8 cellular contexts compared by ENCODE assay signal in the genomic region with DNA sequence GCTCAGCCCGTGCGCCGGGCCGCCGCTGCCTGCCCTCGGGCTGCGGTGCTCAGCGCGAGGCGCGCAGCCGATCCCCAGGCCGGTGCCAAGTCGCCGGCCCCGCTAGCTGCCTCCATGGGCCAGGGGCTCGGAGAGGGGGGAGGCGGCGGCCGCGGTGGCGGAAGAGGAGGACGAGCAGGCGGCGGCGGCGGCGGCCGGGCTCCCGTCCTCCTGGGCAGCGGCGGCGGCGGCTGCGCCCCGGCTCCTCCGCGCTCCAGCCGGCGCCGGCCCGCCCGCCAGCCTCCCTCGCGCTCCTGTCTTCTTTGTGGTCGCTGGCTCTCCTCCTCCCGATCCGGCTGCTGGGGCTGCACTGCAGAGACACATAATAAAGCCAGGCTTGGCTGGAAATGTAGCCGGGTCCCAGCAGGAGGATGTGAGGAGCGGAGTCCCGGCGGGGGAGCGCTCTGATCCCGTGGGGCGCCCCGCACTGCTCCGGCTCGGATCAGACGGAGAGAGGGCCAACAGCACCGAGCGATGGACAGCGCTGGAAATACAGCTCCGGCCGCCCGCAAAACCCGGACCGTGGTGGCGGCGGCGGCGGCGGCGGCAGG. TPM values are rescaled to one million over a fixed set of nuclear protein-coding genes. Genes with fewer than 3 reads are reported as not detected.
A peak's percentile ranks its signal among the peaks of the same experiment; 100 is the strongest.
DNase-seq lines count a peak whose midpoint lies in the region; ATAC-seq, FAIRE-seq and TF ChIP-seq lines count a peak whose summit lies in the region.

No MANE protein-coding gene starts in this region.

- ATAC-seq in RWPE2 (ENCODE audit: low read depth) = peak; percentile 72
- peak; percentile 8 for ATAC-seq in central memory CD8-positive, alpha-beta T cell (replicated peaks; ENCODE audit: extremely low read depth, poor library complexity, severe bottlenecking)
- ATAC-seq in gastrocnemius medialis = peak; percentile 62 to 67
- no peak for ATAC-seq in GM19035 (IDR thresholded peaks at IDR 0.05; ENCODE audit: unreplicated experiment)

- peaks cover 56 to 89% (median 77%) of the 10 kb centered on the region in 3 donors for H3K27me3 Mint-ChIP-seq in CD14-positive monocyte (ENCODE audit: low read depth in 3 of 3)
- peaks cover 57% of the 10 kb centered on the region for H3K27me3 Mint-ChIP-seq in central memory CD8-positive, alpha-beta T cell

- H3K9me3 Mint-ChIP-seq in CD14-positive monocyte = peaks cover 0 to 15% (median 11%) of the 10 kb centered on the region in 7 donors
- no peaks in the 10 kb centered on the region for H3K9me3 Mint-ChIP-seq in central memory CD8-positive, alpha-beta T cell

- intact Hi-C loops in CD14-positive monocyte (cut with micrococcal nuclease) (no loop called here), gastrocnemius medialis (cut with DNase I; ENCODE audit: low total_unique reads) (loop anchor here (1.0 to 10.0 kb wide), 5 partner anchors 46 to 1472 kb away; partner anchors contain the start of gene SIAH1)

- H3K4me1 ChIP-seq in RWPE2 (ENCODE audit: insufficient read depth, poor library complexity, severe bottlenecking) (no peaks in the 10 kb centered on the region), gastrocnemius medialis (peaks cover 24 to 35% of the 10 kb centered on the region in 2 donors)

- CTCF ChIA-PET in HEK293T (lab: Yijun Ruan, JAX) = interaction anchor here (0.7 to 1.8 kb wide), 14 partner anchors 19 to 301 kb away, joined by 3 to 14 read pairs (median 4); no protein-coding TSS in a partner anchor

- TF ChIP-seq CTCF in CD14-positive monocyte (IDR thresholded peaks at IDR 0.05) = no peak
- no peak for TF ChIP-seq CTCF in RWPE2 (IDR thresholded peaks at IDR 0.05; ENCODE audit: poor library complexity, severe bottlenecking)
- peak in 1 of 5 experiments; percentile 24 for TF ChIP-seq CTCF in gastrocnemius medialis (IDR thresholded peaks at IDR 0.05 in 4 of 5, conservative IDR thresholded peaks at IDR 0.05 in 1 of 5)

- no peak overlapping the region for H3K27ac Mint-ChIP-seq in CD14-positive monocyte
- H3K27ac Mint-ChIP-seq in central memory CD8-positive, alpha-beta T cell (ENCODE audit: low read depth) = no peak overlapping the region

- H3K4me3 ChIP-seq in RWPE2 (ENCODE audit: severe bottlenecking) (peak overlapping the region; percentile 37), gastrocnemius medialis (peak overlapping the region; percentile 68 to 96 (median 76))

- POLR2A ChIA-PET in HEK293T (lab: Yijun Ruan, JAX) = interaction anchor here (0.7 to 1.4 kb wide), 4 partner anchors 20 to 148 kb away, joined by 3 read pairs; no protein-coding TSS in a partner anchor

- DNase-seq in CD14-positive monocyte (ENCODE audit: low spot score) (no peak), HEK293T (ENCODE audit: extremely low spot score) (peak; percentile 67), RWPE2 (ENCODE audit: low spot score) (no peak), iPS-NIHi11 (ENCODE audit: low spot score) (peak; percentile 80), gastrocnemius medialis (peak; percentile 77 to 84), GM12892 (ENCODE audit: insufficient read length) (no peak)
- no peak for DNase-seq in central memory CD8-positive, alpha-beta T cell (ENCODE audit: low spot score in 2 of 2)

- H3K27me3 ChIP-seq in RWPE2 (ENCODE audit: insufficient read depth, poor library complexity, severe bottlenecking) (peaks cover 75% of the 10 kb centered on the region), gastrocnemius medialis (no peaks in the 10 kb centered on the region)

- TF ChIP-seq POLR2A in gastrocnemius medialis (IDR thresholded peaks at IDR 0.05) (peak; percentile 51 to 63), GM12892 (IDR thresholded peaks at IDR 0.05; ENCODE audit: low read depth, low read length) (no peak)

- peaks cover 24% of the 10 kb centered on the region for H3K4me1 Mint-ChIP-seq in CD14-positive monocyte
- peaks cover 4% of the 10 kb centered on the region for H3K4me1 Mint-ChIP-seq in central memory CD8-positive, alpha-beta T cell

- in situ Hi-C loops in gastrocnemius medialis (cut with MboI; ENCODE audit: low sequenced_read_pairs in 4 of 4) = loop anchor here (25.0 kb wide), 2 partner anchors 245 to 370 kb away; no protein-coding TSS in a partner anchor

- peak overlapping the region; percentile 78 to 93 for H3K4me3 Mint-ChIP-seq in CD14-positive monocyte
- peak overlapping the region; percentile 77 for H3K4me3 Mint-ChIP-seq in central memory CD8-positive, alpha-beta T cell

- H3K36me3 ChIP-seq in RWPE2 (ENCODE audit: low read depth) (no peaks in the 10 kb centered on the region), gastrocnemius medialis (no peaks in the 10 kb centered on the region)

- H3K9me3 ChIP-seq in RWPE2 (ENCODE audit: severe bottlenecking) (no peaks in the 10 kb centered on the region), gastrocnemius medialis (no peaks in the 10 kb centered on the region)

- no peak overlapping the region for H3K27ac ChIP-seq in RWPE2 (ENCODE audit: poor library complexity, severe bottlenecking)
- peak overlapping the region; percentile 92 to 98 (median 94) for H3K27ac ChIP-seq in gastrocnemius medialis

- peaks cover 2 to 7% of the 10 kb centered on the region in 2 donors for H3K36me3 Mint-ChIP-seq in CD14-positive monocyte
- H3K36me3 Mint-ChIP-seq in central memory CD8-positive, alpha-beta T cell (ENCODE audit: insufficient read depth) = peaks cover 1% of the 10 kb centered on the region

- FAIRE-seq in GM12892 (lab: Jason Lieb, UNC) = no peak

TF ChIP-seq in HEK293T, 16 proteins besides CTCF, POLR2A, EP300 and RAD21:
- TF ChIP-seq FOXK2 (IDR thresholded peaks at IDR 0.05) (no peak), FOXA1 (IDR thresholded peaks at IDR 0.05) (no peak), FOXM1 (IDR thresholded peaks at IDR 0.05; ENCODE audit: borderline replicate concordance) (no peak), BHLHE40 (IDR thresholded peaks at IDR 0.05; ENCODE audit: borderline replicate concordance) (no peak), PKNOX1 (IDR thresholded peaks at IDR 0.05) (no peak), L3MBTL2 (conservative IDR thresholded peaks at IDR 0.05) (no peak), ELF4 (IDR thresholded peaks at IDR 0.05) (no peak), SUZ12 (IDR thresholded peaks at IDR 0.05) (no peak), HDGF (IDR thresholded peaks at IDR 0.05; ENCODE audit: borderline replicate concordance) (no peak), NFRKB (IDR thresholded peaks at IDR 0.05) (no peak), CTBP1 (IDR thresholded peaks at IDR 0.05; ENCODE audit: borderline replicate concordance) (no peak; the same call in 1 of the 2 replicates), ZNF384 (IDR thresholded peaks at IDR 0.05) (no peak), LEF1 (IDR thresholded peaks at IDR 0.05; ENCODE audit: borderline replicate concordance) (no peak), ARNT (IDR thresholded peaks at IDR 0.05) (no peak), TARDBP (IDR thresholded peaks at IDR 0.05) (no peak), SP1 (IDR thresholded peaks at IDR 0.05) (no peak)

RNA-seq across cellular contexts. Expression of gene ZNF423, which starts 0.9 kb away (rescaled TPM):
- polyA plus RNA-seq in CD14-positive monocyte = not detected
- 10 to 100 TPM in 3 of 4 donors, 1 to 10 TPM in 1; 8.4 to 15.8 (median 12.5) TPM for total RNA-seq in gastrocnemius medialis
- not detected for polyA plus RNA-seq in GM12892 (2012; ENCODE audit: missing spikeins)

Comparison
In these comparisons a context has a peak if more than half of its experiments do, and no peak if none do; other contexts are left out.
1. DNase-seq: peak in HEK293T (single experiment), iPS-NIHi11 (single experiment) and gastrocnemius medialis (2 of 2); none in CD14-positive monocyte (single experiment), RWPE2 (single experiment), central memory CD8-positive, alpha-beta T cell (0 of 2) and GM12892 (single experiment).